8 cellular contexts compared by ENCODE assay signal in the genomic region with DNA sequence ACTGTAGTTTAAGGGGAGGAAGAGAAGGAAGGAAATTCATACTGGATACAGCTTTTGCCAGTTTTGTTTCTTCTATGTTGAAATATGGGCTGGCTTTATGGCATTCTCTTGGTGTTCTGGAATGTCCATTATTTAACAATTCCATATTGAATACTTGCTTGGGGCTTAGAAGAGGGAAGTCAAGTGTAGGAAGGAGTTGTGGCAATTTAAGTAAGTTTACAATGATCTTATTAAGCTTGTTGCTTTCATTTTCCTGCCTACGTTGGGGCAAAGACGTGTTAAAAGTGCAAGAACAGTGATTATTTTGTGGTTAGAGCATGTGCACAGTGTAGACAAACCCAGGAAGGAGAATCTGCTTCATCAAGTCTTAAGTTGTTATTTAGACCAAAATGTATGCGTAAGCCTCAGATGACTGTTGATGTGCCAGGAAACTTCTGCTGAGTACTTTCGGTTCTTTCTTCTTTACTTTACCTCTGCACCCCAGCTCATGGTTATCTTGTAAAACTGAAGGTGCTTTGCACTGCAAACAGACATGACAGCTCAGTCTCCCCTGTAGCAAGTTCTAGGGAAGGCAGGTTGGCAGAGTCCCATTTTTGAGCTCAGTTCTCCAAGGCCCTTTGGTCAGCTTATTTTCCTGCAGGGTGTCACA.
A peak's percentile ranks its signal among the peaks of the same experiment; 100 is the strongest.
DNase-seq lines count a peak whose midpoint lies in the region; ATAC-seq and TF ChIP-seq lines count a peak whose summit lies in the region.

No MANE protein-coding gene starts in this region.

- H3K27ac ChIP-seq in lower lobe of right lung (peak overlapping the region; percentile 68), neural progenitor cell (no peak overlapping the region)

- H3K4me1 Mint-ChIP-seq in CD14-positive monocyte = peaks cover 55% of the 10 kb centered on the region
- H3K4me1 Mint-ChIP-seq in neural progenitor cell = peaks cover 21% of the 10 kb centered on the region

- intact Hi-C loops in CD14-positive monocyte (cut with micrococcal nuclease) (loop anchor here in 1 of 2 donors (1.0 to 5.0 kb wide), 2 partner anchors 35 to 143 kb away; no protein-coding TSS in a partner anchor), lower lobe of right lung (cut with DNase I) (no loop called here)

- H3K36me3 ChIP-seq in lower lobe of right lung = no peaks in the 10 kb centered on the region
- no peaks in the 10 kb centered on the region for H3K36me3 ChIP-seq in neural progenitor cell

- no peaks in the 10 kb centered on the region for H3K27me3 ChIP-seq in lower lobe of right lung (ENCODE audit: low read depth)
- no peaks in the 10 kb centered on the region for H3K27me3 ChIP-seq in neural progenitor cell

- H3K9ac ChIP-seq in neural progenitor cell = no peak overlapping the region

- DNase-seq in CD14-positive monocyte (ENCODE audit: low spot score) (peak; percentile 57), lower lobe of right lung (no peak), SKM-1 treated with dmso at 0.1 percent for 144 hours (lab: John Stamatoyannopoulos, UW; ENCODE audit: unreplicated experiment) (no peak), neural progenitor cell (ENCODE audit: low spot score) (no peak), HuH-7 (ENCODE audit: low spot score) (no peak)
- peak; percentile 46 for DNase-seq in activated T-cell treated with anti-CD3 and anti-CD28 coated beads, Interleukin-2, amount 50 U/mL, for 1 hour

- peaks cover 3 to 10% of the 10 kb centered on the region in 2 donors for H3K36me3 Mint-ChIP-seq in CD14-positive monocyte
- H3K36me3 Mint-ChIP-seq in neural progenitor cell = peaks cover 1% of the 10 kb centered on the region

- TF ChIP-seq CTCF in CD14-positive monocyte (IDR thresholded peaks at IDR 0.05) (no peak), lower lobe of right lung (IDR thresholded peaks at IDR 0.05) (no peak), neural progenitor cell (IDR thresholded peaks at IDR 0.05) (no peak)

- H3K9me3 Mint-ChIP-seq in CD14-positive monocyte = no peaks in the 10 kb centered on the region
- peaks cover 9% of the 10 kb centered on the region for H3K9me3 Mint-ChIP-seq in neural progenitor cell

- peak overlapping the region; percentile 17 for H3K4me3 ChIP-seq in lower lobe of right lung
- no peak overlapping the region for H3K4me3 ChIP-seq in neural progenitor cell

- H3K4me3 Mint-ChIP-seq in CD14-positive monocyte (peak overlapping the region; percentile 64 to 91), neural progenitor cell (no peak overlapping the region)

- H3K79me2 ChIP-seq in neural progenitor cell (ENCODE audit: low read depth) = no peaks in the 10 kb centered on the region

- H3F3A ChIP-seq in neural progenitor cell (ENCODE audit: low read depth) = no peaks in the 10 kb centered on the region

- H3K4me1 ChIP-seq in lower lobe of right lung = peaks cover 43% of the 10 kb centered on the region
- H3K4me1 ChIP-seq in neural progenitor cell = no peaks in the 10 kb centered on the region

- peak; percentile 72 for ATAC-seq in GM21360 (IDR thresholded peaks at IDR 0.05; ENCODE audit: unreplicated experiment)
- ATAC-seq in HG03571 (IDR thresholded peaks at IDR 0.05; ENCODE audit: unreplicated experiment) = peak; percentile 77
- ATAC-seq in lower lobe of right lung = peak; percentile 71 to 74

- H2AFZ ChIP-seq in neural progenitor cell (replicated peaks) = no peak overlapping the region

- no peaks in the 10 kb centered on the region for H4K20me1 ChIP-seq in neural progenitor cell (ENCODE audit: low read depth)

- no peak overlapping the region for H3K4me2 ChIP-seq in neural progenitor cell

- H3K27ac Mint-ChIP-seq in CD14-positive monocyte (peak overlapping the region; percentile 90 to 98 (median 94)), neural progenitor cell (no peak overlapping the region)

- H3K27me3 Mint-ChIP-seq in CD14-positive monocyte (ENCODE audit: low read depth in 3 of 3) = peaks cover 0 to 2% (median 0%) of the 10 kb centered on the region in 3 donors
- no peaks in the 10 kb centered on the region for H3K27me3 Mint-ChIP-seq in neural progenitor cell (ENCODE audit: insufficient read depth, low read depth)

- H3K9me3 ChIP-seq in lower lobe of right lung (no peaks in the 10 kb centered on the region), neural progenitor cell (ENCODE audit: low read depth) (no peaks in the 10 kb centered on the region)

Comparison
In these comparisons a context has a peak if more than half of its experiments do, and no peak if none do; other contexts are left out.
1. DNase-seq: peak in CD14-positive monocyte (single experiment) and activated T-cell treated with anti-CD3 and anti-CD28 coated beads, Interleukin-2, amount 50 U/mL, for 1 hour (single experiment); none in lower lobe of right lung (single experiment), SKM-1 treated with dmso at 0.1 percent for 144 hours (single experiment), neural progenitor cell (single experiment) and HuH-7 (single experiment).
2. Peak in every context shown above with its lines, with median percentiles within 50 percentile points of each other: ATAC-seq.